Comparison of ENCODE assay signal across 10 cellular contexts in the genomic region with DNA sequence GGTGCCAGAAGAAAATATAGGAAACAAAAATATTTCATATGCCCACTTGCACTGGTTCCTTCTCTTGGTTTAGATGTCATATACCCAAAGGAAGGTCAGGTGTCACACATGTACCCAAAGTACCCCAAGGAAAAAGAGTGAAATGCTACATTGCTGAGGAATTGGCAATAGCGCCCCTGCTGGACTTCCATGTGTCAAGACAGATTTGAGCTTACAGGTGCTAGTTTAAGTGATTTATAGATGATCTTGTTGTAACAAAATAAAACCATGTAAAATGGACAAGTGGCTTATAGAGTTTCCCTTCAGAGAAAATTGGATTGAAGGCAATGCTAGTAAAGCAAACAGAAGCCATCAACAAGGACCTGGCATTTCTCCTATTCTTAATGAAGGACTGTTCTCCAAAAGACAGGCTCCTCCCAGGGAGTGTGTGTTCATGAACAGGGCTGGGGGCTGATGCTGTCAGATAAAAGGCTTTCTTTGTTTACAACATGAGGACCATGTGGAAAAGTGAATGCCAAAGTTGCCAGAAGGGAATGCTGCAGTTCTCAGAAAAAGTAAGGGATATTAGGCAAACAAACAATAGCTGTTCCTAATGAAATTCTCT.
DNase-seq lines count a peak whose midpoint lies in the region; ATAC-seq and TF ChIP-seq lines count a peak whose summit lies in the region.
"Had no signal": no experiment of that assay in that cellular context is flagged by ENCODE, and none has a peak within 500 bp of the region (broad histone marks: within the 10 kb centered on the region; RNA-seq: fewer than 3 reads in every experiment).

No MANE protein-coding gene starts in this region.

- DNase-seq in GM10266 (ENCODE audit: extremely low spot score) (no peak), Karpas-422 (peak; percentile 62), body of pancreas (peak in 2 of 4 donors; percentile 3 to 31), mesendoderm (peak; percentile 57), immature natural killer cell (no peak)
- DNase-seq in stimulated activated naive CD8-positive, alpha-beta T cell treated with anti-CD3 and anti-CD28 coated beads, Interleukin-15, Interleukin-2, amounts not matched to agents 100 U/mL and 50 U/mL, for 24 hours, result no peak
- DNase-seq in CD4-positive, alpha-beta memory T cell, result no peak
- DNase-seq in CD4-positive, alpha-beta T cell, result no peak
- DNase-seq: T-helper 17 cell had no signal

- H3K4me1 Mint-ChIP-seq in immature natural killer cell, result no peaks in the 10 kb centered on the region
- no peaks in the 10 kb centered on the region for H3K4me1 Mint-ChIP-seq in CD4-positive, alpha-beta memory T cell
- no peaks in the 10 kb centered on the region for H3K4me1 Mint-ChIP-seq in CD4-positive, alpha-beta T cell (ENCODE audit: low read depth)
- H3K4me1 Mint-ChIP-seq: memory B cell, T-helper 17 cell had no signal

- POLR2A ChIA-PET in CD4-positive, alpha-beta memory T cell (lab: Charles Lee; ENCODE audit: partially characterized antibody), result no interaction called here
- POLR2A ChIA-PET in CD4-positive, alpha-beta T cell (lab: Charles Lee), result no interaction called here

- peak; percentile 35 for TF ChIP-seq CTCF in GM10266 (IDR thresholded peaks at IDR 0.05; ENCODE audit: control insufficient read depth, insufficient read depth, low read depth, missing control alignments)
- TF ChIP-seq CTCF in body of pancreas (IDR thresholded peaks at IDR 0.05), result peak in 4 of 7 experiments; percentile 14 to 21 (median 18)
- no peak for TF ChIP-seq CTCF in CD4-positive, alpha-beta T cell (IDR thresholded peaks at IDR 0.05)

- no peaks in the 10 kb centered on the region for H3K9me2 ChIP-seq in Karpas-422 (replicated peaks; ENCODE audit: insufficient read depth, low read length)

- no peak overlapping the region for H2BK5ac ChIP-seq in mesendoderm (ENCODE audit: low read length)

- H3K27me3 ChIP-seq in Karpas-422 (ENCODE audit: low read length) (0 out of 2 replicates have a peak, but pooled peaks cover 3% of the 10 kb centered on the region), body of pancreas (no peaks in the 10 kb centered on the region), mesendoderm (ENCODE audit: insufficient read depth, low read length, poor library complexity) (no peaks in the 10 kb centered on the region)
- no peaks in the 10 kb centered on the region for H3K27me3 ChIP-seq in CD4-positive, alpha-beta memory T cell (ENCODE audit: insufficient read depth, low read length)
- H3K27me3 ChIP-seq in CD4-positive, alpha-beta T cell (ENCODE audit: control insufficient read depth, insufficient read depth, low read length), result no peaks in the 10 kb centered on the region

- no peak overlapping the region for H3K4me2 ChIP-seq in Karpas-422 (ENCODE audit: low read depth, low read length, poor library complexity, severe bottlenecking)
- H3K4me2 ChIP-seq in mesendoderm (ENCODE audit: low read length), result no peak overlapping the region

- ATAC-seq in body of pancreas, result no peak
- no peak for ATAC-seq in stimulated activated naive CD8-positive, alpha-beta T cell treated with anti-CD3 and anti-CD28 coated beads, Interleukin-15, Interleukin-2, amounts not matched to agents 100 U/mL and 50 U/mL, for 24 hours
- no peak for ATAC-seq in CD4-positive, alpha-beta T cell (ENCODE audit: poor library complexity)
- ATAC-seq: T-helper 17 cell had no signal

- peaks cover 0 to 5% (median 0%) of the 10 kb centered on the region in 3 donors for H3K27me3 Mint-ChIP-seq in immature natural killer cell (ENCODE audit: low read depth in 3 of 3)
- H3K27me3 Mint-ChIP-seq in CD4-positive, alpha-beta memory T cell, result peaks cover 5 to 7% of the 10 kb centered on the region in 2 donors
- peaks cover 6% of the 10 kb centered on the region for H3K27me3 Mint-ChIP-seq in CD4-positive, alpha-beta T cell
- H3K27me3 Mint-ChIP-seq: memory B cell had no signal

- H2BK15ac ChIP-seq in mesendoderm (replicated peaks; ENCODE audit: low read depth), result no peak overlapping the region

- no peak overlapping the region for H3K56ac ChIP-seq in mesendoderm (ENCODE audit: low read length)

- no peak overlapping the region for H2BK120ac ChIP-seq in mesendoderm (ENCODE audit: low read depth, low read length)

- H2AFZ ChIP-seq in Karpas-422 (ENCODE audit: low read length), result no peak overlapping the region

- H4K8ac ChIP-seq in mesendoderm (ENCODE audit: low read depth, low read length), result no peak overlapping the region

- no peaks in the 10 kb centered on the region for H3K9me3 ChIP-seq in Karpas-422 (ENCODE audit: low read length)
- H3K9me3 ChIP-seq in body of pancreas, result no peaks in the 10 kb centered on the region
- H3K9me3 ChIP-seq in CD4-positive, alpha-beta memory T cell (ENCODE audit: control insufficient read depth in 1 of 2, low read length in 2 of 2), result no peaks in the 10 kb centered on the region
- H3K9me3 ChIP-seq in CD4-positive, alpha-beta T cell (ENCODE audit: control insufficient read depth, low read length), result no peaks in the 10 kb centered on the region

- CTCF ChIA-PET in CD4-positive, alpha-beta memory T cell (lab: Charles Lee; ENCODE audit: partially characterized antibody), result interaction anchor here (1.2 to 2.4 kb wide), 2 partner anchors 10 to 46 kb away, joined by 3 to 19 read pairs; no protein-coding TSS in a partner anchor
- CTCF ChIA-PET in CD4-positive, alpha-beta T cell (lab: Charles Lee), result no interaction called here

- H3K79me2 ChIP-seq in Karpas-422 (ENCODE audit: low read length), result no peaks in the 10 kb centered on the region
- H3K79me2 ChIP-seq in mesendoderm (ENCODE audit: control insufficient read depth, insufficient read depth, low read length), result no peaks in the 10 kb centered on the region

- no peak overlapping the region for H3K27ac Mint-ChIP-seq in immature natural killer cell
- H3K27ac Mint-ChIP-seq in CD4-positive, alpha-beta memory T cell, result no peak overlapping the region
- H3K27ac Mint-ChIP-seq in CD4-positive, alpha-beta T cell, result no peak overlapping the region
- H3K27ac Mint-ChIP-seq: memory B cell, T-helper 17 cell had no signal

- H3K36me3 ChIP-seq in Karpas-422 (ENCODE audit: insufficient read depth, low read length) (no peaks in the 10 kb centered on the region), body of pancreas (replicated peaks in 1 of 2; ENCODE audit: insufficient read depth in 1 of 2, low read depth in 2 of 2) (no peaks in the 10 kb centered on the region), mesendoderm (ENCODE audit: control insufficient read depth, insufficient read depth, low read length) (no peaks in the 10 kb centered on the region)
- no peaks in the 10 kb centered on the region for H3K36me3 ChIP-seq in CD4-positive, alpha-beta memory T cell (ENCODE audit: insufficient read depth, low read length)

- H3K4me3 Mint-ChIP-seq in immature natural killer cell, result no peak overlapping the region
- no peak overlapping the region for H3K4me3 Mint-ChIP-seq in CD4-positive, alpha-beta memory T cell
- no peak overlapping the region for H3K4me3 Mint-ChIP-seq in CD4-positive, alpha-beta T cell
- H3K4me3 Mint-ChIP-seq: memory B cell, T-helper 17 cell had no signal

- H3K36me3 Mint-ChIP-seq in immature natural killer cell, result no peaks in the 10 kb centered on the region
- no peaks in the 10 kb centered on the region for H3K36me3 Mint-ChIP-seq in CD4-positive, alpha-beta memory T cell
- H3K36me3 Mint-ChIP-seq in CD4-positive, alpha-beta T cell (ENCODE audit: low read depth), result no peaks in the 10 kb centered on the region
- H3K36me3 Mint-ChIP-seq: memory B cell had no signal

- H3K4me3 ChIP-seq in Karpas-422 (ENCODE audit: low read length) (no peak overlapping the region), body of pancreas (no peak overlapping the region), mesendoderm (ENCODE audit: low read length) (no peak overlapping the region)
- H3K4me3 ChIP-seq in CD4-positive, alpha-beta memory T cell (ENCODE audit: low read length in 2 of 2), result no peak overlapping the region

- H4K20me1 ChIP-seq in Karpas-422 (ENCODE audit: insufficient read depth, low read depth, low read length), result no peaks in the 10 kb centered on the region

- H3K4me1 ChIP-seq in Karpas-422 (ENCODE audit: low read length) (no peaks in the 10 kb centered on the region), body of pancreas (no peaks in the 10 kb centered on the region), mesendoderm (ENCODE audit: control insufficient read depth, low read depth, low read length) (no peaks in the 10 kb centered on the region)
- H3K4me1 ChIP-seq in CD4-positive, alpha-beta memory T cell (ENCODE audit: insufficient read depth, low read length), result no peaks in the 10 kb centered on the region

- H3K9ac ChIP-seq in Karpas-422 (ENCODE audit: low read length), result no peak overlapping the region
- H3K9ac ChIP-seq in mesendoderm (ENCODE audit: low read length), result no peak overlapping the region

- WGBS in body of pancreas, 2 donors, result 21 to 30% methylated on average over 1 of the region's 1 CpG
- no CpG with 5 or more reads among the region's 1 CpG for WGBS in mesendoderm (ENCODE audit: extremely low coverage, insufficient coverage, low lambda C conversion rate)

- H4K5ac ChIP-seq in mesendoderm (ENCODE audit: low read length), result no peak overlapping the region

- H3K79me1 ChIP-seq in mesendoderm (ENCODE audit: low read length), result no peaks in the 10 kb centered on the region

- no peak overlapping the region for H3K27ac ChIP-seq in Karpas-422 (ENCODE audit: low read length)
- no peak overlapping the region for H3K27ac ChIP-seq in body of pancreas
- no peak overlapping the region for H3K27ac ChIP-seq in mesendoderm (ENCODE audit: low read depth, low read length)
- no peak overlapping the region for H3K27ac ChIP-seq in CD4-positive, alpha-beta memory T cell (ENCODE audit: low read depth, low read length)
- H3K27ac ChIP-seq in CD4-positive, alpha-beta T cell (ENCODE audit: low read depth, low read length), result no peak overlapping the region

- no peak overlapping the region for H3K18ac ChIP-seq in mesendoderm (ENCODE audit: low read length)

- no peak overlapping the region for H3K4ac ChIP-seq in mesendoderm (ENCODE audit: low read depth, low read length)

- peaks cover 0 to 10% (median 0%) of the 10 kb centered on the region in 6 donors for H3K9me3 Mint-ChIP-seq in immature natural killer cell
- peaks cover 0 to 5% (median 0%) of the 10 kb centered on the region in 8 donors for H3K9me3 Mint-ChIP-seq in CD4-positive, alpha-beta memory T cell
- H3K9me3 Mint-ChIP-seq in CD4-positive, alpha-beta T cell, result no peaks in the 10 kb centered on the region
- H3K9me3 Mint-ChIP-seq: memory B cell had no signal

- H2AK5ac ChIP-seq in mesendoderm (ENCODE audit: low read length), result no peak overlapping the region

- intact Hi-C loops in body of pancreas (cut with DNase I), result no loop called here
- intact Hi-C loops in CD4-positive, alpha-beta memory T cell (cut with micrococcal nuclease), result no loop called here
- intact Hi-C loops in CD4-positive, alpha-beta T cell (cut with DNase I, micrococcal nuclease), result no loop called here

- no peak for TF ChIP-seq POLR2A in body of pancreas (IDR thresholded peaks at IDR 0.05)

- no peak overlapping the region for H3K23ac ChIP-seq in mesendoderm (ENCODE audit: low read length)

Comparison
In these comparisons a context has a peak if more than half of its experiments do, and no peak if none do; other contexts are left out.
1. DNase-seq: peak in Karpas-422 (single experiment) and mesendoderm (single experiment); none in GM10266 (single experiment), stimulated activated naive CD8-positive, alpha-beta T cell treated with anti-CD3 and anti-CD28 coated beads, Interleukin-15, Interleukin-2, amounts not matched to agents 100 U/mL and 50 U/mL, for 24 hours (single experiment), immature natural killer cell (0 of 3), CD4-positive, alpha-beta memory T cell (0 of 5) and CD4-positive, alpha-beta T cell (0 of 10).